ENCODE assay signal across 8 cellular contexts in the genomic region with DNA sequence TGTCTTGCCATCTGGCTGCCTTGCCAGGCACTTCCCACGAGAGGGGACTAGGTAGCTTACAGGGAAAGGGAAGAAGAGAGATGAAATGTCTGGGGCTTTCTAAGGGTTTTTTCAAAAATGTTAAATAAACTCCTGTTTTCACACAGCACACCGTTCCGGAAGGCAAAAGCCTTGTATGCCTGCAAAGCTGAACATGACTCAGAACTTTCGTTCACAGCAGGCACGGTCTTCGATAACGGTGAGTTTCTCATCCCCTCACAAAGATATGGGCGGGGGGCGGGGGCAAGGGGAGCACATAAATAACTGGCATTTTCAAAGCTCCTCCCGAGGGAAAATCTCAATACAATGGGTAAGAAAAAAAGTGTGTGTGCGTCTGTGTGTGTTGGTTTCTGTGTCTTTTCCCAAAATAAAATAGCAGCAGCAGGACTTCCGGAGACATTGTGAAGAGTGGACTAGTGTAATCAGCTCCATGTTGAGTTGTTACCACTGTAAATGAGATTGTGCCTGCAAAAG.
DNase-seq lines count a peak whose midpoint lies in the region; ATAC-seq, FAIRE-seq and TF ChIP-seq lines count a peak whose summit lies in the region.

No MANE protein-coding gene starts in this region.

- DNase-seq in GM12892 (ENCODE audit: insufficient read length): peak; percentile 48
- DNase-seq in kidney tubule cell (ENCODE audit: low spot score): no peak
- DNase-seq in NCI-H524 treated with DMSO at 0.1 percent for 48 hours (lab: John Stamatoyannopoulos, UW): no peak
- DNase-seq in ovary: no peak
- DNase-seq in foreskin melanocyte: no peak

- no peaks in the 10 kb centered on the region for H3K9me3 ChIP-seq in ovary

- H3K4me3 Mint-ChIP-seq in dendritic cell treated with granulocyte-macrophage colony-stimulating factor and Interleukin-4, amounts not matched to agents 40 ng/mL and 50 ng/mL, for 4 days: no peak overlapping the region

- peak overlapping the region; percentile 60 for H3K27ac Mint-ChIP-seq in dendritic cell treated with granulocyte-macrophage colony-stimulating factor and Interleukin-4, amounts not matched to agents 40 ng/mL and 50 ng/mL, for 4 days

- no peaks in the 10 kb centered on the region for H3K9me3 Mint-ChIP-seq in dendritic cell treated with granulocyte-macrophage colony-stimulating factor and Interleukin-4, amounts not matched to agents 40 ng/mL and 50 ng/mL, for 4 days

- WGBS in ovary, 3 donors: 35 to 44% (median 42%) methylated on average over 12 of the region's 12 CpGs

- peak; percentile 52 for ATAC-seq in GM19452 (IDR thresholded peaks at IDR 0.05; ENCODE audit: unreplicated experiment)
- ATAC-seq in HG03280 (IDR thresholded peaks at IDR 0.05; ENCODE audit: unreplicated experiment): peak; percentile 47

- intact Hi-C loops in dendritic cell treated with granulocyte-macrophage colony-stimulating factor and Interleukin-4, amounts not matched to agents 40 ng/mL and 50 ng/mL, for 4 days (cut with micrococcal nuclease): no loop called here
- intact Hi-C loops in ovary (cut with DNase I): no loop called here

- peak; percentile 1; the same call in 1 of the 2 replicates for TF ChIP-seq POLR2A in GM12892 (IDR thresholded peaks at IDR 0.05; ENCODE audit: low read depth, low read length)
- TF ChIP-seq POLR2A in ovary (IDR thresholded peaks at IDR 0.05): no peak

- no peak overlapping the region for H3K27ac ChIP-seq in ovary

- no peaks in the 10 kb centered on the region for H3K36me3 ChIP-seq in ovary

- peak; percentile 74 for FAIRE-seq in GM12892 (lab: Jason Lieb, UNC)

- no peak overlapping the region for H3K4me3 ChIP-seq in ovary

- no peak for TF ChIP-seq CTCF in ovary (IDR thresholded peaks at IDR 0.05)

- H3K27me3 Mint-ChIP-seq in dendritic cell treated with granulocyte-macrophage colony-stimulating factor and Interleukin-4, amounts not matched to agents 40 ng/mL and 50 ng/mL, for 4 days: no peaks in the 10 kb centered on the region

- no peaks in the 10 kb centered on the region for H3K27me3 ChIP-seq in ovary

- TF ChIP-seq EP300 in ovary (IDR thresholded peaks at IDR 0.05): no peak

- no peaks in the 10 kb centered on the region for H3K4me1 ChIP-seq in ovary (ENCODE audit: insufficient read depth)

- H3K4me1 Mint-ChIP-seq in dendritic cell treated with granulocyte-macrophage colony-stimulating factor and Interleukin-4, amounts not matched to agents 40 ng/mL and 50 ng/mL, for 4 days (ENCODE audit: low read depth): peaks cover 76% of the 10 kb centered on the region

- peaks cover 81% of the 10 kb centered on the region for H3K36me3 Mint-ChIP-seq in dendritic cell treated with granulocyte-macrophage colony-stimulating factor and Interleukin-4, amounts not matched to agents 40 ng/mL and 50 ng/mL, for 4 days (ENCODE audit: low read depth)
